1 cellular context compared by ENCODE assay signal in the genomic region with DNA sequence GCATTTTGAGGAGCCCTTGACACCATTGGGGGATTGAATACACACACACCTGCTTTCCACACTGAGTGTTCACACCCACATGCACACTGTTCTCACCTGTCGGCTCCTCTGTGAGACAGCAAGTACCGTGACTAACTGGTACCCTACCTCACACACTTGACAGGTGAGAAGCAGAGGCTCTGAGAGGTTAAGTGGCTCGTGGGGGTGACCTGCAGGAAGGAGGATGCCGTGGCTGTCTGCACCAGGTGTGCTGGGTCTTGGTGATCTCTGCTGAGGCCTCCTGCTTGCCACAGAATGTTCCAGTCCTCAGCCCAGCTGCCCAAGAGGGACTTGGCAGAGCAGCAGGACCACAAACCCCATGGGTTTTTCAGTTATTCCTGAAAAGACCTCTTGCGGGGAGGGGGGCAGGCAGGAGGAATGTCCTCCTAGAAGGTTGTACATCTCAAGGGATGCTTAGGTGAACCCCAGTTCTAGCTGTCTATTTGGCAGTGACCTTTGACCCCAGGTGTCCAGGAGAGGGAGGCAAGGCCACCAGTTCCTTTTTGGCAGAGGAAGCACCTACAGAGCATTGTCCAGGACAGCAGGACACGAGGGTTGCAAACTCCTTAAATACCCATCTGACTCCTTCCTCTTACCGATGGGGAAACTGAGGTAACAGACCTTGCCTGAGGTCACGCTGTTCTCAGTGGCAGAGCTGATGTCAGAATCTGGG.
TF ChIP-seq lines count a peak whose summit lies in the region.

No MANE protein-coding gene starts in this region.

TF ChIP-seq in H1, 55 proteins besides CTCF, POLR2A, EP300 and RAD21:
- TF ChIP-seq RNF2 (IDR thresholded peaks at IDR 0.05; ENCODE audit: borderline replicate concordance, low read depth, low read length, missing control alignments, poor library complexity, severe bottlenecking) (no peak), SIN3A (conservative IDR thresholded peaks at IDR 0.05 in 1 of 2, IDR thresholded peaks at IDR 0.05 in 1 of 2; ENCODE audit: low read depth in 1 of 2, low read length in 2 of 2) (no peak), KDM4A (IDR thresholded peaks at IDR 0.05; ENCODE audit: low read depth, low read length, severe bottlenecking) (no peak), ATF2 (IDR thresholded peaks at IDR 0.05; ENCODE audit: low read length) (no peak), SIRT6 (IDR thresholded peaks at IDR 0.05; ENCODE audit: low read length) (no peak), CREB1 (IDR thresholded peaks at IDR 0.05) (no peak), SAP30 (IDR thresholded peaks at IDR 0.05; ENCODE audit: insufficient read depth, insufficient replicate concordance, low read length) (no peak), PHF8 (conservative IDR thresholded peaks at IDR 0.05; ENCODE audit: low read depth, low read length) (no peak), ASH2L (IDR thresholded peaks at IDR 0.05; ENCODE audit: low read length) (no peak)
- TF ChIP-seq, protein P1, sequence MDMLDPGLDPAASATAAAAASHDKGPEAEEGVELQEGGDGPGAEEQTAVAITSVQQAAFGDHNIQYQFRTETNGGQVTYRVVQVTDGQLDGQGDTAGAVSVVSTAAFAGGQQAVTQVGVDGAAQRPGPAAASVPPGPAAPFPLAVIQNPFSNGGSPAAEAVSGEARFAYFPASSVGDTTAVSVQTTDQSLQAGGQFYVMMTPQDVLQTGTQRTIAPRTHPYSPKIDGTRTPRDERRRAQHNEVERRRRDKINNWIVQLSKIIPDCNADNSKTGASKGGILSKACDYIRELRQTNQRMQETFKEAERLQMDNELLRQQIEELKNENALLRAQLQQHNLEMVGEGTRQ (IDR thresholded peaks at IDR 0.05; ENCODE audit: low read length) = no peak
